ENCODE assay signal across 24 cellular contexts in genomic region chr7:153320728-153321127, GRCh38.
"Had no signal": no experiment of that assay in that cellular context is flagged by ENCODE, and none has a peak within 500 bp of the region (broad histone marks: within the 10 kb centered on the region; RNA-seq: fewer than 3 reads in every experiment).

No MANE protein-coding gene starts in this region.

- H3K4me1 ChIP-seq: left ventricle myocardium inferior, right atrium auricular region, right lobe of liver, stomach, testis, thyroid gland, transverse colon, upper lobe of left lung had no signal

- H3K36me3 ChIP-seq: left ventricle myocardium inferior, ovary, right atrium auricular region, right lobe of liver, stomach, thyroid gland, transverse colon, upper lobe of left lung had no signal

- DNase-seq: hypothalamus; immature natural killer cell; kidney; left colon; left ventricle myocardium inferior; mesendoderm; naive thymus-derived CD4-positive, alpha-beta T cell; ovary; right lobe of liver; stimulated activated CD4-positive, alpha-beta T cell treated with anti-CD3 and anti-CD28 coated beads, Interleukin-12 subunit alpha, Interleukin-12 subunit beta, amount 100 ng/mL, for 4 hours; stimulated activated CD4-positive, alpha-beta T cell treated with anti-CD3 and anti-CD28 coated beads, Interleukin-15, amount 100 ng/mL, for 24 hours; stimulated activated CD4-positive, alpha-beta T cell treated with anti-CD3 and anti-CD28 coated beads, Interleukin-2, amount 100 ng/mL, for 24 hours; stimulated activated CD4-positive, alpha-beta T cell treated with anti-CD3 and anti-CD28 coated beads, Interleukin-4, amount 100 ng/mL, for 1 hour; stimulated activated naive B cell treated with anti-CD40 and anti-IgM and Interleukin-4, amounts not matched to agents 10 μg/mL and 1 μg/mL and 100 μg/mL, for 72 hours; stimulated activated naive CD8-positive, alpha-beta T cell treated with anti-CD3 and anti-CD28 coated beads, Interleukin-15, Interleukin-2, amounts not matched to agents 100 U/mL and 50 U/mL, for 24 hours; stomach; testis; thyroid gland; transverse colon; upper lobe of left lung had no signal

- ATAC-seq: left colon; naive thymus-derived CD4-positive, alpha-beta T cell; natural killer cell treated with Interleukin-12 subunit alpha and Interleukin-12 subunit beta and Interleukin-15 and Interleukin-18, amount 100 ng/mL, for 72 hours; right lobe of liver; stimulated activated naive B cell treated with anti-CD40 and anti-IgM and Interleukin-4, amounts not matched to agents 10 μg/mL and 1 μg/mL and 100 μg/mL, for 72 hours; stimulated activated naive CD8-positive, alpha-beta T cell treated with anti-CD3 and anti-CD28 coated beads, Interleukin-15, Interleukin-2, amounts not matched to agents 100 U/mL and 50 U/mL, for 24 hours had no signal

- H3K9me3 ChIP-seq: left ventricle myocardium inferior, right lobe of liver, testis, thyroid gland, transverse colon, upper lobe of left lung had no signal

- H3K27ac ChIP-seq: left ventricle myocardium inferior, ovary, right atrium auricular region, right lobe of liver, skin epidermis, stomach, testis, thyroid gland, transverse colon, upper lobe of left lung had no signal

- H3K4me3 ChIP-seq: left ventricle myocardium inferior, lung, ovary, right atrium auricular region, right lobe of liver, skin epidermis, stomach, testis, thyroid gland, transverse colon, upper lobe of left lung had no signal

- H3K27me3 ChIP-seq: ovary, right atrium auricular region, right lobe of liver, stomach, testis, thyroid gland, transverse colon, upper lobe of left lung had no signal
